ENCODE assay signal across 10 cellular contexts in genomic region chr15:57364282-57365007, GRCh38.
DNase-seq lines count a peak whose midpoint lies in the region; ATAC-seq and TF ChIP-seq lines count a peak whose summit lies in the region.
"Had no signal": no experiment of that assay in that cellular context is flagged by ENCODE, and none has a peak within 500 bp of the region (broad histone marks: within the 10 kb centered on the region; RNA-seq: fewer than 3 reads in every experiment).

No MANE protein-coding gene starts in this region.

- H3K9me3 Mint-ChIP-seq in memory B cell, result no peaks in the 10 kb centered on the region

- no peak overlapping the region for H3K27ac Mint-ChIP-seq in memory B cell

- H3K4me3 Mint-ChIP-seq in memory B cell, result no peak overlapping the region

- DNase-seq in AG10803 (ENCODE audit: low read depth), result no peak
- DNase-seq in HuH-7 (ENCODE audit: low spot score), result peak; percentile 37
- no peak for DNase-seq in astrocyte of the cerebellum (ENCODE audit: low read depth)
- DNase-seq in memory B cell (ENCODE audit: low spot score in 2 of 2), result no peak
- no peak for DNase-seq in NCI-H2196 treated with DMSO at 0.1 percent for 48 hours (lab: John Stamatoyannopoulos, UW; ENCODE audit: unreplicated experiment)
- no peak for DNase-seq in NCI-H345 treated with DMSO at 0.1 percent for 48 hours (lab: John Stamatoyannopoulos, UW; ENCODE audit: unreplicated experiment)
- DNase-seq in inferior parietal cortex (ENCODE audit: extremely low spot score), result no peak
- DNase-seq: COR-L47, NCI-H1694 treated with DMSO at 0.1 percent for 48 hours had no signal

- peak; percentile 34 for ATAC-seq in memory B cell (ENCODE audit: low read depth)
- ATAC-seq in HG03039 (IDR thresholded peaks at IDR 0.05; ENCODE audit: unreplicated experiment), result no peak

- peak; percentile 37; the same call in 1 of the 2 replicates for TF ChIP-seq CTCF in AG10803 (conservative IDR thresholded peaks at IDR 0.05; ENCODE audit: low read length)
- TF ChIP-seq CTCF in astrocyte of the cerebellum (IDR thresholded peaks at IDR 0.05; ENCODE audit: low read depth, low read length, missing control alignments), result peak; percentile 82

- H3K4me3 ChIP-seq in AG10803 (ENCODE audit: low read length) (no peak overlapping the region), astrocyte of the cerebellum (ENCODE audit: low read depth, low read length) (no peak overlapping the region)

- no peaks in the 10 kb centered on the region for H3K27me3 Mint-ChIP-seq in memory B cell

- in situ Hi-C loops in astrocyte of the cerebellum (cut with HindIII; ENCODE audit: low sequenced_read_pairs), result no loop called here

- no peaks in the 10 kb centered on the region for H3K4me1 Mint-ChIP-seq in memory B cell

- no peaks in the 10 kb centered on the region for H3K36me3 Mint-ChIP-seq in memory B cell
